14 cellular contexts compared by ENCODE assay signal in the genomic region with DNA sequence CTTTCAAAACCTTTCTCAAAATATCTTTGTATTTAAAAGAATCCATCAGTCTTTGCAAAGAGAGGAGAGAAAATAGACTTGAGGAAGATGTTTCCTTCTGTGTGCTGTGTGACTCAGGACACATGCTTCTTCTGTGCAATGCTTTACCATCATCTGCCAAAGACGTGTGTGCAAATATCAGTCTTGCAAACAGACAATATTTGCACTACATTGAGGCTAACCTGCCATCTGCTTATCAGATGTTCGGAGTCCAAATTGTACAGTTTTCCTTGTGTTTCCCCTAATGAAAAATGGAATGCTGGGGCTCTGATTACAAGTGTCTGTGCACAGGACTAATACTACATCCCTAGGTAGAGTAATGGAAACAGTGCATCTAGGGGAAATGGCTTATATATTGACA.
DNase-seq lines count a peak whose midpoint lies in the region; FAIRE-seq and TF ChIP-seq lines count a peak whose summit lies in the region.
"Had no signal": no experiment of that assay in that cellular context is flagged by ENCODE, and none has a peak within 500 bp of the region (broad histone marks: within the 10 kb centered on the region; RNA-seq: fewer than 3 reads in every experiment).

No MANE protein-coding gene starts in this region.

- no peaks in the 10 kb centered on the region for H3K27me3 ChIP-seq in small intestine (ENCODE audit: control insufficient read depth in 2 of 2, insufficient read depth in 2 of 2, low read length in 2 of 2)
- H3K27me3 ChIP-seq: BLaER1 treated with 17β-estradiol and CSF1 and Interleukin-3, amounts not matched to agents 10 nM and 100 nM had no signal

- DNase-seq in Ammon's horn (ENCODE audit: low spot score) (peak; percentile 13), H54 (ENCODE audit: insufficient read length, low spot score) (no peak), SHP77 treated with DMSO at 0.1 percent for 48 hours (lab: John Stamatoyannopoulos, UW) (peak; percentile 5), small intestine (peak; percentile 7), T-helper 1 cell (no peak), KG1 (lab: John Stamatoyannopoulos, UW) (no peak)
- DNase-seq in activated T-cell treated with anti-CD3 and anti-CD28 coated beads, Interleukin-2, amount 50 U/mL, for 48 hours: no peak
- DNase-seq: 8988T; AML-193; CD4-positive, alpha-beta T cell had no signal

- 24 to 62% (median 32%) methylated on average over 2 of the region's 2 CpGs for WGBS in small intestine, 3 donors

- no peak overlapping the region for H3K4me3 ChIP-seq in small intestine (ENCODE audit: low read depth in 1 of 2, low read length in 2 of 2)
- H3K4me3 ChIP-seq: BLaER1 treated with 17β-estradiol and CSF1 and Interleukin-3, amounts not matched to agents 10 nM and 100 nM; GM12878 had no signal

- no peaks in the 10 kb centered on the region for H3K4me1 ChIP-seq in small intestine (ENCODE audit: control insufficient read depth in 2 of 2, insufficient read depth in 1 of 2, low read depth in 1 of 2, low read length in 1 of 2)
- H3K4me1 ChIP-seq: BLaER1 treated with 17β-estradiol and CSF1 and Interleukin-3, amounts not matched to agents 10 nM and 100 nM had no signal

- H3K9me3 ChIP-seq in small intestine (ENCODE audit: control insufficient read depth, low read depth): no peaks in the 10 kb centered on the region
- H3K9me3 ChIP-seq: BLaER1 treated with 17β-estradiol and CSF1 and Interleukin-3, amounts not matched to agents 10 nM and 100 nM had no signal

- no peak overlapping the region for H3K27ac ChIP-seq in small intestine (ENCODE audit: low read depth in 1 of 2, low read length in 1 of 2)
- H3K27ac ChIP-seq: BLaER1 treated with 17β-estradiol and CSF1 and Interleukin-3, amounts not matched to agents 10 nM and 100 nM; HL-60 had no signal

- FAIRE-seq in H54 (lab: Jason Lieb, UNC) (peak; percentile 11), small intestine (lab: Jason Lieb, UNC) (no peak)
- FAIRE-seq: GM12878, GM18507 had no signal

- no peak for TF ChIP-seq POLR2A in H54 (IDR thresholded peaks at IDR 0.05; ENCODE audit: low read depth, low read length)

- H3K36me3 ChIP-seq in small intestine (ENCODE audit: control insufficient read depth in 2 of 2, insufficient read depth in 2 of 2, low read length in 2 of 2): no peaks in the 10 kb centered on the region
- H3K36me3 ChIP-seq: BLaER1 treated with 17β-estradiol and CSF1 and Interleukin-3, amounts not matched to agents 10 nM and 100 nM had no signal

Comparison
In these comparisons a context has a peak if more than half of its experiments do, and no peak if none do; other contexts are left out.
1. DNase-seq: peak in Ammon's horn (single experiment), SHP77 treated with DMSO at 0.1 percent for 48 hours (single experiment) and small intestine (single experiment); none in H54 (single experiment), activated T-cell treated with anti-CD3 and anti-CD28 coated beads, Interleukin-2, amount 50 U/mL, for 48 hours (0 of 2), T-helper 1 cell (0 of 5) and KG1 (single experiment).